9 cellular contexts compared by ENCODE assay signal in genomic region chr18:30057398-30057797, GRCh38.
"Had no signal": no experiment of that assay in that cellular context is flagged by ENCODE, and none has a peak within 500 bp of the region (broad histone marks: within the 10 kb centered on the region; RNA-seq: fewer than 3 reads in every experiment).

No MANE protein-coding gene starts in this region.

- FAIRE-seq: HTR-8/SVneo had no signal

- H3K4me3 ChIP-seq: GM23248, HAP-1 had no signal

- H3K9ac ChIP-seq: GM23248, KMS-11 had no signal

- H3K27ac ChIP-seq: GM23248, KMS-11 had no signal

- H3K4me1 ChIP-seq: HAP-1 had no signal

- DNase-seq: GM23248, GOT3, H7, IMR-90, KBM-7 had no signal

- H3K9me3 ChIP-seq: HAP-1 had no signal

- H2AFZ ChIP-seq: GM23248 had no signal

- H3K36me3 ChIP-seq: HAP-1 had no signal

- ATAC-seq: HCT116 had no signal

- H3K4me2 ChIP-seq: KMS-11 had no signal
